In genomic region chr10:105252908-105253307, GRCh38 we compare ENCODE assay signal across 24 cellular contexts.
"Had no signal": no experiment of that assay in that cellular context is flagged by ENCODE, and none has a peak within 500 bp of the region (broad histone marks: within the 10 kb centered on the region; RNA-seq: fewer than 3 reads in every experiment).

No MANE protein-coding gene starts in this region.

- H3K36me3 Mint-ChIP-seq: activated CD8-positive, alpha-beta memory T cell treated with anti-CD3 and anti-CD28 coated beads, Interleukin-2, amount 10 ng/mL, durations not matched to agents 7 days and 5 days; memory B cell; naive B cell; type B pancreatic cell had no signal

- H3K27me3 Mint-ChIP-seq: activated B cell treated with CpG ODN at 0.5 μM for 24 hours; activated CD4-positive, alpha-beta memory T cell treated with anti-CD3 and anti-CD28 coated beads, Interleukin-2, amount 10 ng/mL, durations not matched to agents 7 days and 5 days; activated CD8-positive, alpha-beta memory T cell treated with anti-CD3 and anti-CD28 coated beads, Interleukin-2, amount 10 ng/mL, durations not matched to agents 7 days and 5 days; activated naive CD8-positive, alpha-beta T cell treated with anti-CD3 and anti-CD28 coated beads, Interleukin-2, amount 50 U/mL, for 24 hours; memory B cell; naive B cell; T-cell; type B pancreatic cell had no signal

- DNase-seq: activated B cell treated with CpG ODN at 0.5 μM for 24 hours; activated CD4-positive, alpha-beta memory T cell treated with anti-CD3 and anti-CD28 coated beads, Interleukin-2, amount 10 ng/mL, durations not matched to agents 7 days and 5 days; activated CD4-positive, alpha-beta T cell treated with anti-CD3 and anti-CD28 coated beads for 48 hours; activated CD8-positive, alpha-beta memory T cell treated with anti-CD3 and anti-CD28 coated beads, Interleukin-2, amount 10 ng/mL, durations not matched to agents 7 days and 5 days; activated naive CD4-positive, alpha-beta T cell; activated naive CD8-positive, alpha-beta T cell treated with anti-CD3 and anti-CD28 coated beads, Interleukin-2, amount 50 U/mL, for 24 hours; anterior cingulate cortex; cerebellar nuclear complex; cortex of kidney; effector CD4-positive, alpha-beta T cell; heart left ventricle; mucosa of descending colon; naive B cell; right lobe of liver; stimulated activated CD4-positive, alpha-beta T cell treated with anti-CD3 and anti-CD28 coated beads, Interleukin-4, amount 100 ng/mL, for 1 hour; T-cell; testis had no signal

- H3K9me3 ChIP-seq: esophagus muscularis mucosa, gastroesophageal sphincter, heart left ventricle, mucosa of descending colon, right lobe of liver, testis had no signal

- H3K27me3 ChIP-seq: esophagus muscularis mucosa, gastroesophageal sphincter, heart left ventricle, right lobe of liver, testis had no signal

- H3K27ac ChIP-seq: esophagus muscularis mucosa, gastroesophageal sphincter, heart left ventricle, right lobe of liver, testis had no signal

- H3K4me3 ChIP-seq: esophagus muscularis mucosa, gastroesophageal sphincter, heart left ventricle, mucosa of descending colon, right lobe of liver, smooth muscle cell, testis had no signal

- H3K4me1 Mint-ChIP-seq: activated B cell treated with CpG ODN at 0.5 μM for 24 hours; activated CD4-positive, alpha-beta memory T cell treated with anti-CD3 and anti-CD28 coated beads, Interleukin-2, amount 10 ng/mL, durations not matched to agents 7 days and 5 days; activated CD8-positive, alpha-beta memory T cell treated with anti-CD3 and anti-CD28 coated beads, Interleukin-2, amount 10 ng/mL, durations not matched to agents 7 days and 5 days; activated naive CD8-positive, alpha-beta T cell treated with anti-CD3 and anti-CD28 coated beads, Interleukin-2, amount 50 U/mL, for 24 hours; memory B cell; naive B cell; neural crest cell; T-cell had no signal

- ATAC-seq: activated CD8-positive, alpha-beta memory T cell treated with anti-CD3 and anti-CD28 coated beads, Interleukin-2, amount 10 ng/mL, durations not matched to agents 7 days and 5 days; activated naive CD8-positive, alpha-beta T cell treated with anti-CD3 and anti-CD28 coated beads, Interleukin-2, amount 50 U/mL, for 24 hours; gastroesophageal sphincter; heart left ventricle; left lobe of liver; mucosa of descending colon; right lobe of liver; T-cell had no signal

- H3K36me3 ChIP-seq: esophagus muscularis mucosa, gastroesophageal sphincter, heart left ventricle, right lobe of liver had no signal

- H3K27ac Mint-ChIP-seq: activated B cell treated with CpG ODN at 0.5 μM for 24 hours; activated CD4-positive, alpha-beta memory T cell treated with anti-CD3 and anti-CD28 coated beads, Interleukin-2, amount 10 ng/mL, durations not matched to agents 7 days and 5 days; activated CD8-positive, alpha-beta memory T cell treated with anti-CD3 and anti-CD28 coated beads, Interleukin-2, amount 10 ng/mL, durations not matched to agents 7 days and 5 days; activated naive CD8-positive, alpha-beta T cell treated with anti-CD3 and anti-CD28 coated beads, Interleukin-2, amount 50 U/mL, for 24 hours; memory B cell; naive B cell; T-cell; type B pancreatic cell had no signal

- H3K4me3 Mint-ChIP-seq: activated B cell treated with CpG ODN at 0.5 μM for 24 hours; activated CD4-positive, alpha-beta memory T cell treated with anti-CD3 and anti-CD28 coated beads, Interleukin-2, amount 10 ng/mL, durations not matched to agents 7 days and 5 days; activated CD8-positive, alpha-beta memory T cell treated with anti-CD3 and anti-CD28 coated beads, Interleukin-2, amount 10 ng/mL, durations not matched to agents 7 days and 5 days; activated naive CD8-positive, alpha-beta T cell treated with anti-CD3 and anti-CD28 coated beads, Interleukin-2, amount 50 U/mL, for 24 hours; memory B cell; naive B cell; neural crest cell; T-cell; type B pancreatic cell had no signal

- H3K9me3 Mint-ChIP-seq: activated B cell treated with CpG ODN at 0.5 μM for 24 hours; activated CD4-positive, alpha-beta memory T cell treated with anti-CD3 and anti-CD28 coated beads, Interleukin-2, amount 10 ng/mL, durations not matched to agents 7 days and 5 days; type B pancreatic cell had no signal

- H3K4me1 ChIP-seq: heart left ventricle, right lobe of liver, testis had no signal
